15 cellular contexts compared by ENCODE assay signal in the genomic region with DNA sequence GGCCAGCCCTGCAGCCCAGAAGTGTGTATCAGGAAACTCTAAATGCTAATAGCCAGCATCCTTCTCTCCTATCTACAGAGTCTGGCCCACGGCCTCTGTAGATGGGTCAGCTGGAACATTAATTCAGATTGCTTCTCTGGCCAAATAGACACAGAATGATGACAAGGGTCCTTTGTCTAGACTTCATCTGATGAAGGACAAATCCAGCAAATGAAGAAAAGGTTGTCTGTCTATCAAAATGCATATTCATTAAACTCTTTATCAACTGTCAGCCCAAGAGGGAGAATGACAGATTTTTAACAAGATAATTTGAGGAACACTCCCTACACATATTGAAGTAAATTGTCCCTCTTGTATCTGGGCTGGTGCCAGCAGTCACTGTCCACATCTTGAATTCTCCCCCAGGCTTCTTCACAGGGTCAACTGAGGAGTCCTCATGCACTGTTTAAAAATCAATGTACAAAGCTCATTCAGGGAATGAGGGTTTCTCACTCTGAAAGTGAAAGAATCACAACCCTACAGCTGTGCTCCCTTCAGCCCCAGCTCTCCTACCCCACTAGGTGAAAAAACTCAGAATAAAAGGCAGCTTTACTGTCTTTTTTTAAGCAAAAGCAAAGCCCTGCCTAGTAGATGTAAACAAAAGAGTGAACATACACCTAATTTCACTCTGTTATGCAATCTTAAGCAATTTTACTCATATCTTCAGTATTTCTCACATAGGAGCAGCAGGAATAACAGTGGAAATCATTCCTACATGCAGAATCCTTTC.
A peak's percentile ranks its signal among the peaks of the same experiment; 100 is the strongest.
DNase-seq lines count a peak whose midpoint lies in the region; ATAC-seq and TF ChIP-seq lines count a peak whose summit lies in the region.
"Had no signal": no experiment of that assay in that cellular context is flagged by ENCODE, and none has a peak within 500 bp of the region (broad histone marks: within the 10 kb centered on the region; RNA-seq: fewer than 3 reads in every experiment).

No MANE protein-coding gene starts in this region.

- CTCF ChIA-PET in WTC11 (lab: Charles Lee): no interaction called here

- no peaks in the 10 kb centered on the region for H3K27me3 Mint-ChIP-seq in WTC11 (ENCODE audit: low read depth)
- H3K27me3 Mint-ChIP-seq: IgD-negative memory B cell had no signal

- no peaks in the 10 kb centered on the region for H3K79me2 ChIP-seq in MM.1S (ENCODE audit: low read length)

- H3K36me3 ChIP-seq in MM.1S (replicated peaks; ENCODE audit: insufficient read depth, low read length) (no peaks in the 10 kb centered on the region), esophagus squamous epithelium (no peaks in the 10 kb centered on the region)
- H3K36me3 ChIP-seq: transverse colon had no signal

- H3K4me1 ChIP-seq in MM.1S (ENCODE audit: low read length) (peaks cover 33% of the 10 kb centered on the region), esophagus squamous epithelium (peaks cover 0 to 24% (median 4%) of the 10 kb centered on the region in 3 donors)
- H3K4me1 ChIP-seq: transverse colon had no signal

- TF ChIP-seq CTCF in MM.1S (IDR thresholded peaks at IDR 0.05; ENCODE audit: low read length): no peak
- TF ChIP-seq CTCF in esophagus squamous epithelium (IDR thresholded peaks at IDR 0.05): no peak
- no peak for TF ChIP-seq CTCF in WTC11 (IDR thresholded peaks at IDR 0.05)

- 0 out of 2 replicates have a peak, but pooled peaks cover 10% of the 10 kb centered on the region for H3F3A ChIP-seq in MM.1S (ENCODE audit: insufficient read depth, low read length)

- H3K9ac ChIP-seq in MM.1S (ENCODE audit: low read length): no peak overlapping the region

- DNase-seq in Ammon's horn (ENCODE audit: low spot score) (peak; percentile 51), MM.1S (peak; percentile 70), esophagus squamous epithelium (lab: John Stamatoyannopoulos, UW) (no peak), WTC11 (ENCODE audit: low spot score) (no peak)
- DNase-seq in activated CD8-positive, alpha-beta memory T cell treated with anti-CD3 and anti-CD28 coated beads for 24 hours: no peak
- DNase-seq: COR-L47; dermis blood vessel endothelial cell; NCI-H187; stimulated activated CD4-positive, alpha-beta T cell treated with anti-CD3 and anti-CD28 coated beads, Interleukin-15, amount 100 ng/mL, for 24 hours; transverse colon had no signal

- no peak overlapping the region for H3K4me3 Mint-ChIP-seq in WTC11
- H3K4me3 Mint-ChIP-seq: IgD-negative memory B cell had no signal

- peaks cover 11% of the 10 kb centered on the region for H3K4me1 Mint-ChIP-seq in WTC11
- H3K4me1 Mint-ChIP-seq: IgD-negative memory B cell had no signal

- H3K27me3 ChIP-seq in MM.1S (replicated peaks; ENCODE audit: insufficient read depth, low read length): no peaks in the 10 kb centered on the region
- no peaks in the 10 kb centered on the region for H3K27me3 ChIP-seq in esophagus squamous epithelium
- H3K27me3 ChIP-seq: transverse colon had no signal

- H3K9me3 ChIP-seq in MM.1S (replicated peaks; ENCODE audit: insufficient read depth, low read length): no peaks in the 10 kb centered on the region
- no peaks in the 10 kb centered on the region for H3K9me3 ChIP-seq in esophagus squamous epithelium
- H3K9me3 ChIP-seq: transverse colon had no signal

- H2AFZ ChIP-seq in MM.1S (ENCODE audit: low read length): 0 out of 2 replicates have a peak overlapping the region, but pooled peaks have one; percentile 3

- H3K4me3 ChIP-seq in MM.1S (ENCODE audit: low read length) (no peak overlapping the region), esophagus squamous epithelium (no peak overlapping the region)
- H3K4me3 ChIP-seq: transverse colon had no signal

- no peak overlapping the region for H3K27ac Mint-ChIP-seq in WTC11
- H3K27ac Mint-ChIP-seq: IgD-negative memory B cell had no signal

- no peak for TF ChIP-seq POLR2A in esophagus squamous epithelium (IDR thresholded peaks at IDR 0.05)

- intact Hi-C loops in esophagus squamous epithelium (cut with DNase I): no loop called here

- ATAC-seq in GM19035 (IDR thresholded peaks at IDR 0.05; ENCODE audit: unreplicated experiment): peak; percentile 73
- peak; percentile 55 for ATAC-seq in HG02870 (IDR thresholded peaks at IDR 0.05; ENCODE audit: unreplicated experiment)
- ATAC-seq in GM19467 (IDR thresholded peaks at IDR 0.05; ENCODE audit: unreplicated experiment): no peak
- ATAC-seq in WTC11: no peak

- H3K9me3 Mint-ChIP-seq in WTC11: peaks cover 27% of the 10 kb centered on the region

- POLR2A ChIA-PET in WTC11 (lab: Charles Lee): no interaction called here

- WGBS in esophagus squamous epithelium, 2 donors: 60 to 85% methylated on average over 1 of the region's 1 CpG

- H3K27ac ChIP-seq in MM.1S (ENCODE audit: low read length) (peak overlapping the region; percentile 47; the same call in 1 of the 2 replicates), esophagus squamous epithelium (no peak overlapping the region)
- H3K27ac ChIP-seq: transverse colon, VCaP had no signal

- H4K20me1 ChIP-seq in MM.1S (ENCODE audit: insufficient read depth, low read length): no peaks in the 10 kb centered on the region

- peak overlapping the region; percentile 50 for H3K4me2 ChIP-seq in MM.1S (ENCODE audit: low read depth, low read length)

- H3K36me3 Mint-ChIP-seq in WTC11: peaks cover 10% of the 10 kb centered on the region
- H3K36me3 Mint-ChIP-seq: IgD-negative memory B cell had no signal

- no peaks in the 10 kb centered on the region for H3K9me2 ChIP-seq in MM.1S (replicated peaks; ENCODE audit: insufficient read depth, low read length)

TF ChIP-seq in WTC11, 78 proteins besides CTCF, POLR2A, EP300 and RAD21 (continues in another document):
- TF ChIP-seq, protein P1, sequence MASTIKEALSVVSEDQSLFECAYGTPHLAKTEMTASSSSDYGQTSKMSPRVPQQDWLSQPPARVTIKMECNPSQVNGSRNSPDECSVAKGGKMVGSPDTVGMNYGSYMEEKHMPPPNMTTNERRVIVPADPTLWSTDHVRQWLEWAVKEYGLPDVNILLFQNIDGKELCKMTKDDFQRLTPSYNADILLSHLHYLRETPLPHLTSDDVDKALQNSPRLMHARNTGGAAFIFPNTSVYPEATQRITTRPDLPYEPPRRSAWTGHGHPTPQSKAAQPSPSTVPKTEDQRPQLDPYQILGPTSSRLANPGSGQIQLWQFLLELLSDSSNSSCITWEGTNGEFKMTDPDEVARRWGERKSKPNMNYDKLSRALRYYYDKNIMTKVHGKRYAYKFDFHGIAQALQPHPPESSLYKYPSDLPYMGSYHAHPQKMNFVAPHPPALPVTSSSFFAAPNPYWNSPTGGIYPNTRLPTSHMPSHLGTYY (CRISPR knock-in tag; IDR thresholded peaks at IDR 0.05): no peak
- TF ChIP-seq JUN (CRISPR knock-in tag; IDR thresholded peaks at IDR 0.05): no peak
- TF ChIP-seq ATF1 (CRISPR knock-in tag; IDR thresholded peaks at IDR 0.05): no peak
- TF ChIP-seq USF2 (CRISPR knock-in tag; IDR thresholded peaks at IDR 0.05): no peak
- TF ChIP-seq FOXP4 (CRISPR knock-in tag; IDR thresholded peaks at IDR 0.05): no peak
- no peak for TF ChIP-seq NR1H2 (CRISPR knock-in tag; IDR thresholded peaks at IDR 0.05)
- TF ChIP-seq GABPB1 (CRISPR knock-in tag; IDR thresholded peaks at IDR 0.05): no peak
- TF ChIP-seq GTF2I (CRISPR knock-in tag; conservative IDR thresholded peaks at IDR 0.05): no peak
- no peak for TF ChIP-seq ATF6 (CRISPR knock-in tag; IDR thresholded peaks at IDR 0.05)

Comparison
In these comparisons a context has a peak if more than half of its experiments do, and no peak if none do; other contexts are left out.
1. DNase-seq: peak in Ammon's horn (single experiment) and MM.1S (single experiment); none in activated CD8-positive, alpha-beta memory T cell treated with anti-CD3 and anti-CD28 coated beads for 24 hours (single experiment), esophagus squamous epithelium (single experiment) and WTC11 (single experiment).
2. ATAC-seq: peak in GM19035 (single experiment) and HG02870 (single experiment); none in GM19467 (single experiment) and WTC11 (single experiment).